ENCODE assay signal across 17 cellular contexts in genomic region chr4:23884261-23884660, GRCh38. TPM values are rescaled to one million over a fixed set of nuclear protein-coding genes. Genes with fewer than 3 reads are reported as not detected.
A peak's percentile ranks its signal among the peaks of the same experiment; 100 is the strongest.
DNase-seq lines count a peak whose midpoint lies in the region; ATAC-seq and TF ChIP-seq lines count a peak whose summit lies in the region.
"Had no signal": no experiment of that assay in that cellular context is flagged by ENCODE, and none has a peak within 500 bp of the region (broad histone marks: within the 10 kb centered on the region; RNA-seq: fewer than 3 reads in every experiment).

No MANE protein-coding gene starts in this region.

- no peak for TF ChIP-seq CTCF in left ventricle myocardium inferior (IDR thresholded peaks at IDR 0.05; ENCODE audit: borderline replicate concordance)
- no peak for TF ChIP-seq CTCF in esophagus muscularis mucosa (IDR thresholded peaks at IDR 0.05)
- no peak for TF ChIP-seq CTCF in right lobe of liver (IDR thresholded peaks at IDR 0.05)
- no peak for TF ChIP-seq CTCF in thyroid gland (IDR thresholded peaks at IDR 0.05)
- TF ChIP-seq CTCF in CD8-positive, alpha-beta T cell (IDR thresholded peaks at IDR 0.05), result no peak

- no peaks in the 10 kb centered on the region for H3K9me3 ChIP-seq in left ventricle myocardium inferior (replicated peaks)
- H3K9me3 ChIP-seq in esophagus muscularis mucosa, result no peaks in the 10 kb centered on the region
- H3K9me3 ChIP-seq in right lobe of liver, result no peaks in the 10 kb centered on the region
- H3K9me3 ChIP-seq in thyroid gland, result no peaks in the 10 kb centered on the region
- no peaks in the 10 kb centered on the region for H3K9me3 ChIP-seq in CD8-positive, alpha-beta T cell (ENCODE audit: low read length)
- H3K9me3 ChIP-seq in SJCRH30 (replicated peaks), result no peaks in the 10 kb centered on the region
- H3K9me3 ChIP-seq: A549 had no signal

- H3K36me3 ChIP-seq in left ventricle myocardium inferior (peaks cover 7% of the 10 kb centered on the region), esophagus muscularis mucosa (no peaks in the 10 kb centered on the region), right lobe of liver (peaks cover 0 to 6% (median 0%) of the 10 kb centered on the region in 4 donors), thyroid gland (no peaks in the 10 kb centered on the region), SJCRH30 (no peaks in the 10 kb centered on the region)
- no peaks in the 10 kb centered on the region for H3K36me3 ChIP-seq in CD8-positive, alpha-beta T cell (ENCODE audit: insufficient read depth, low read length)

- H3K9me3 Mint-ChIP-seq in CD8-positive, alpha-beta T cell, result no peaks in the 10 kb centered on the region

- intact Hi-C loops in left ventricle myocardium inferior (cut with micrococcal nuclease), result no loop called here
- intact Hi-C loops in left ventricle myocardium superior (cut with micrococcal nuclease), result no loop called here
- intact Hi-C loops in esophagus muscularis mucosa (cut with DNase I), result no loop called here
- intact Hi-C loops in right lobe of liver (cut with DNase I), result no loop called here
- intact Hi-C loops in thyroid gland (cut with DNase I), result no loop called here
- intact Hi-C loops in CD8-positive, alpha-beta T cell (cut with DNase I, micrococcal nuclease), result no loop called here

- no peak overlapping the region for H3K4me3 Mint-ChIP-seq in CD8-positive, alpha-beta T cell

- TF ChIP-seq EP300 in esophagus muscularis mucosa (IDR thresholded peaks at IDR 0.05), result no peak

- ATAC-seq in left ventricle myocardium superior (no peak), right lobe of liver (no peak)
- no peak for ATAC-seq in CD8-positive, alpha-beta T cell
- ATAC-seq: A549 had no signal

- no peaks in the 10 kb centered on the region for H3K36me3 Mint-ChIP-seq in CD8-positive, alpha-beta T cell

- H3K27me3 Mint-ChIP-seq in CD8-positive, alpha-beta T cell (ENCODE audit: low read depth), result peaks cover 9% of the 10 kb centered on the region

- CTCF ChIA-PET in CD8-positive, alpha-beta T cell (lab: Charles Lee), result no interaction called here

- H3K4me3 ChIP-seq in left ventricle myocardium inferior (no peak overlapping the region), esophagus muscularis mucosa (no peak overlapping the region), right lobe of liver (no peak overlapping the region), thyroid gland (replicated peaks in 1 of 3) (no peak overlapping the region), SJCRH30 (no peak overlapping the region)
- no peak overlapping the region for H3K4me3 ChIP-seq in CD8-positive, alpha-beta T cell (ENCODE audit: low read depth, low read length)
- H3K4me3 ChIP-seq: A549 had no signal

- H3K27ac ChIP-seq in left ventricle myocardium inferior (replicated peaks) (peak overlapping the region; percentile 94), esophagus muscularis mucosa (replicated peaks in 1 of 4) (peak overlapping the region; percentile 74 to 90 (median 87)), right lobe of liver (peak overlapping the region; percentile 55 to 96 (median 95)), thyroid gland (peak overlapping the region; percentile 87 to 98 (median 95)), SJCRH30 (no peak overlapping the region)
- H3K27ac ChIP-seq in CD8-positive, alpha-beta T cell (ENCODE audit: low read depth, low read length), result no peak overlapping the region
- H3K27ac ChIP-seq: A549 had no signal

- DNase-seq in left ventricle myocardium inferior, result no peak
- DNase-seq in left ventricle myocardium superior, result no peak
- no peak for DNase-seq in esophagus muscularis mucosa (ENCODE audit: extremely low spot score)
- no peak for DNase-seq in right lobe of liver
- no peak for DNase-seq in thyroid gland
- DNase-seq in NCI-H1092 treated with DMSO at 0.1 percent for 48 hours (lab: John Stamatoyannopoulos, UW), result no peak
- no peak for DNase-seq in CD8-positive, alpha-beta T cell
- DNase-seq in SJCRH30, result no peak
- DNase-seq: C1 segment of cervical spinal cord, DMS 273 treated with DMSO at 0.1 percent for 48 hours, GF-D8, KG1, NCI-H1048, NCI-H146, NCI-H524, SHP77 had no signal

- POLR2A ChIA-PET in CD8-positive, alpha-beta T cell (lab: Charles Lee), result no interaction called here

- no peaks in the 10 kb centered on the region for H3K27me3 ChIP-seq in left ventricle myocardium inferior (ENCODE audit: low read depth)
- H3K27me3 ChIP-seq in esophagus muscularis mucosa, result no peaks in the 10 kb centered on the region
- no peaks in the 10 kb centered on the region for H3K27me3 ChIP-seq in right lobe of liver
- no peaks in the 10 kb centered on the region for H3K27me3 ChIP-seq in thyroid gland
- H3K27me3 ChIP-seq in CD8-positive, alpha-beta T cell (ENCODE audit: insufficient read depth, low read length), result no peaks in the 10 kb centered on the region
- H3K27me3 ChIP-seq in SJCRH30, result peaks cover 6% of the 10 kb centered on the region; the same call in 1 of the 2 replicates

- TF ChIP-seq POLR2A in esophagus muscularis mucosa (IDR thresholded peaks at IDR 0.05; ENCODE audit: low read depth) (no peak), right lobe of liver (IDR thresholded peaks at IDR 0.05) (no peak), thyroid gland (IDR thresholded peaks at IDR 0.05) (no peak)

- H3K4me1 ChIP-seq in left ventricle myocardium inferior, result peaks cover 70% of the 10 kb centered on the region
- H3K4me1 ChIP-seq in esophagus muscularis mucosa, result peaks cover 19 to 83% (median 74%) of the 10 kb centered on the region in 4 donors
- peaks cover 0 to 55% (median 19%) of the 10 kb centered on the region in 4 donors for H3K4me1 ChIP-seq in right lobe of liver
- peaks cover 44 to 57% of the 10 kb centered on the region in 2 donors for H3K4me1 ChIP-seq in thyroid gland
- no peaks in the 10 kb centered on the region for H3K4me1 ChIP-seq in CD8-positive, alpha-beta T cell (ENCODE audit: insufficient read depth, low read length)
- no peaks in the 10 kb centered on the region for H3K4me1 ChIP-seq in SJCRH30
- H3K4me1 ChIP-seq: A549 had no signal

- peaks cover 10% of the 10 kb centered on the region for H3K4me1 Mint-ChIP-seq in CD8-positive, alpha-beta T cell (ENCODE audit: low read depth)

- no peak overlapping the region for H3K27ac Mint-ChIP-seq in CD8-positive, alpha-beta T cell

RNA-seq across cellular contexts. Expression of gene PPARGC1A, which starts 5.6 kb away (rescaled TPM):
- 108 TPM for total RNA-seq in left ventricle myocardium inferior
- 97.2 TPM for total RNA-seq in left ventricle myocardium superior
- total RNA-seq in esophagus muscularis mucosa, result 10 to 100 TPM; 13.8 to 22.8 (median 17.1) TPM
- total RNA-seq in right lobe of liver, result 10 to 100 TPM; 13.8 to 61.0 (median 37.6) TPM
- 100 to 1,000 TPM in 2 of 4 donors, 10 to 100 TPM in 2; 58.5 to 128 (median 96.2) TPM for total RNA-seq in thyroid gland
- not detected for total RNA-seq in CD8-positive, alpha-beta T cell
- 0.12 and 0.15 TPM in 2 replicates for total RNA-seq in SJCRH30 (2014; rRNA removed; shearing (Covaris generic))

Comparison
In these comparisons a context has a peak if more than half of its experiments do, and no peak if none do; other contexts are left out.
1. H3K27ac ChIP-seq: peak in left ventricle myocardium inferior (single experiment), esophagus muscularis mucosa (4 of 4), right lobe of liver (3 of 3) and thyroid gland (3 of 3); none in CD8-positive, alpha-beta T cell (single experiment) and SJCRH30 (single experiment).
2. RNA of gene PPARGC1A, which starts 5.6 kb away (total RNA-seq): 58.5 to 128 TPM in thyroid gland, 108 TPM in left ventricle myocardium inferior (single experiment), 97.2 TPM in left ventricle myocardium superior (single experiment), 13.8 to 61.0 TPM in right lobe of liver and 13.8 to 22.8 TPM in esophagus muscularis mucosa; 0.12 to 0.15 TPM in SJCRH30 and not detected in CD8-positive, alpha-beta T cell; every median in the first group is over 10 times any median in the second.